Comparison of ENCODE assay signal across 29 cellular contexts in genomic region chr1:30339866-30340265, GRCh38.
"Had no signal": no experiment of that assay in that cellular context is flagged by ENCODE, and none has a peak within 500 bp of the region (broad histone marks: within the 10 kb centered on the region; RNA-seq: fewer than 3 reads in every experiment).

No MANE protein-coding gene starts in this region.

- H3K9me3 ChIP-seq: colonic mucosa, esophagus squamous epithelium, gastrocnemius medialis had no signal

- H3K27ac ChIP-seq: colonic mucosa, coronary artery, dorsolateral prefrontal cortex, epithelial cell of prostate, esophagus muscularis mucosa, esophagus squamous epithelium, foreskin keratinocyte, gastrocnemius medialis, gastroesophageal sphincter, heart left ventricle, heart right ventricle had no signal

- H3K4me1 ChIP-seq: colonic mucosa, esophagus muscularis mucosa, esophagus squamous epithelium, foreskin keratinocyte, gastroesophageal sphincter, heart left ventricle had no signal

- FAIRE-seq: colon, endometrium, endothelial cell of umbilical vein, frontal cortex had no signal

- H3K4me3 Mint-ChIP-seq: dendritic cell treated with granulocyte-macrophage colony-stimulating factor and Interleukin-4, amounts not matched to agents 40 ng/mL and 50 ng/mL, for 4 days; effector memory CD8-positive, alpha-beta T cell; endodermal cell had no signal

- DNase-seq: colonic mucosa; cortex of kidney; dermis blood vessel endothelial cell; dorsolateral prefrontal cortex; effector CD4-positive, alpha-beta T cell; effector CD8-positive, alpha-beta T cell; effector memory CD4-positive, alpha-beta T cell; effector memory CD8-positive, alpha-beta T cell; erythroblast; esophagus squamous epithelium; foreskin fibroblast; foreskin keratinocyte; foreskin melanocyte; gastrocnemius medialis; glutamatergic neuron; head of caudate nucleus; heart left ventricle; heart right ventricle had no signal

- H3K4me3 ChIP-seq: colonic mucosa, coronary artery, dorsolateral prefrontal cortex, esophagus muscularis mucosa, esophagus squamous epithelium, gastrocnemius medialis, gastroesophageal sphincter, heart left ventricle, heart right ventricle had no signal

- H3K27ac Mint-ChIP-seq: dendritic cell treated with granulocyte-macrophage colony-stimulating factor and Interleukin-4, amounts not matched to agents 40 ng/mL and 50 ng/mL, for 4 days; effector memory CD8-positive, alpha-beta T cell; endodermal cell had no signal

- ATAC-seq: effector memory CD8-positive, alpha-beta T cell; esophagus mucosa; foreskin keratinocyte; gastrocnemius medialis; gastroesophageal sphincter; heart left ventricle; heart right ventricle had no signal

- H3K36me3 ChIP-seq: colonic mucosa, esophagus muscularis mucosa, esophagus squamous epithelium, gastrocnemius medialis, gastroesophageal sphincter, heart left ventricle, heart right ventricle had no signal

- H3K9me3 Mint-ChIP-seq: dendritic cell treated with granulocyte-macrophage colony-stimulating factor and Interleukin-4, amounts not matched to agents 40 ng/mL and 50 ng/mL, for 4 days; effector memory CD8-positive, alpha-beta T cell had no signal
